In the genomic region with DNA sequence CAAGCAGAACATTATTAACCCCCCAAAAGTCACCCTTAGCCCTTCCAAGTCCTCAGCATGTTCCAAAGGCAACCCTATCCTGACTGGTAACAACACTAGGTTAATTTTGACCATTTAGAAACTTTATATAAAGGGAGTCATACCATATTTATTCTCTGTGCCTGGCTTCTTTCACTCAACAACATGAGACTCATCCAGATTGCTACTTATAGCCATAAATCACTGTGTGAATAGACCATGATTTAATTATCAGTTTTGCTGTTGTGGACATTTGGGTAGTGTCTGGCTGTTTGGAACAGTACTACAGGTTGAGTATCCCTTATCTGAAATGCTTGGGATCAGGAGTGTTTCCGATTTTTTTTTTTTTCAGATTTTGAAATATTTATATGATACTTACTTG, we compare ENCODE assay signal across 24 cellular contexts.
"Had no signal": no experiment of that assay in that cellular context is flagged by ENCODE, and none has a peak within 500 bp of the region (broad histone marks: within the 10 kb centered on the region; RNA-seq: fewer than 3 reads in every experiment).

No MANE protein-coding gene starts in this region.

- DNase-seq: natural killer cell; occipital lobe; ovary; posterior cingulate gyrus; psoas muscle; right cardiac atrium; right lobe of liver; sigmoid colon; small intestine; stimulated activated CD4-positive, alpha-beta T cell treated with anti-CD3 and anti-CD28 coated beads, Interleukin-15, amount 100 ng/mL, for 24 hours; stimulated activated CD4-positive, alpha-beta T cell treated with anti-CD3 and anti-CD28 coated beads, Interleukin-2, amount 100 ng/mL, for 24 hours; stimulated activated CD4-positive, alpha-beta T cell treated with anti-CD3 and anti-CD28 coated beads, Interleukin-4, amount 100 ng/mL, for 1 hour; stimulated activated CD4-positive, alpha-beta T cell treated with anti-CD3 and anti-CD28 coated beads, Interleukin-4, amount 100 ng/mL, for 4 hours; stimulated activated CD8-positive, alpha-beta memory T cell treated with anti-CD3 and anti-CD28 coated beads, Interleukin-4, amount 100 ng/mL, for 48 hours; stimulated activated naive CD4-positive, alpha-beta T cell; stimulated activated naive CD8-positive, alpha-beta T cell treated with anti-CD3 and anti-CD28 coated beads, Interleukin-15, amount 100 ng/mL, for 72 hours; stimulated activated naive CD8-positive, alpha-beta T cell treated with anti-CD3 and anti-CD28 coated beads, Interleukin-15, Interleukin-2, amounts not matched to agents 100 U/mL and 50 U/mL, for 24 hours; substantia nigra; testis; tibial artery; transverse colon; upper lobe of right lung; uterus had no signal

- ATAC-seq: psoas muscle; right cardiac atrium; right lobe of liver; stimulated activated memory B cell treated with anti-CD40 and anti-IgM and Interleukin-4, amounts not matched to agents 10 μg/mL and 1 μg/mL and 100 μg/mL, for 72 hours; stimulated activated naive CD8-positive, alpha-beta T cell treated with anti-CD3 and anti-CD28 coated beads, Interleukin-15, amount 100 ng/mL, for 72 hours; stimulated activated naive CD8-positive, alpha-beta T cell treated with anti-CD3 and anti-CD28 coated beads, Interleukin-15, Interleukin-2, amounts not matched to agents 100 U/mL and 50 U/mL, for 24 hours; upper lobe of right lung had no signal
